Comparison of ENCODE assay signal across 16 cellular contexts in the genomic region with DNA sequence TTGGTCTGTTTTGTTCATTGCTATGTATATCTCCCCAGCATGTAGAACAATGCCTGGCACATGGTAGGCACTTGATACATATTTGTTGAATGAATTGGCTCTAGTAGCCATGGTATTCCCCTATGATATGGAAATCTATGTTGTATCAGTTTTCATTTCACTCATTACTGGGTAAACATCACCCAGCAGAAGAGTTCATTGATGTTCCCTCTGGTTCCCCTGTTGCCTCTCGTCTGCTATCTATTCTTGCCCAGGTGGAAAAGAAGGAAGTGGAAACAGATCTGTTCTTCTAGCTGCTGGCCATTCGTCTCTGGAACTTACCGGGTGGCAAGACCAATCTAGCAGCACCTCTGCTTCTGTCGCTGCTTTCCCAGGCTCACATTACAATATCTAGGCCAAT.
A peak's percentile ranks its signal among the peaks of the same experiment; 100 is the strongest.
DNase-seq lines count a peak whose midpoint lies in the region; ATAC-seq and TF ChIP-seq lines count a peak whose summit lies in the region.
"Had no signal": no experiment of that assay in that cellular context is flagged by ENCODE, and none has a peak within 500 bp of the region (broad histone marks: within the 10 kb centered on the region; RNA-seq: fewer than 3 reads in every experiment).

No MANE protein-coding gene starts in this region.

- H3F3A ChIP-seq in smooth muscle cell (ENCODE audit: low read depth) = no peaks in the 10 kb centered on the region

- H3K9ac ChIP-seq in Karpas-422 (ENCODE audit: low read length) (no peak overlapping the region), smooth muscle cell (ENCODE audit: low read depth) (no peak overlapping the region)

- H4K20me1 ChIP-seq in Karpas-422 (ENCODE audit: insufficient read depth, low read depth, low read length) (no peaks in the 10 kb centered on the region), smooth muscle cell (ENCODE audit: low read depth) (peaks cover 67% of the 10 kb centered on the region)

- H3K4me3 Mint-ChIP-seq in Caco-2 (ENCODE audit: unreplicated experiment) = no peak overlapping the region
- H3K4me3 Mint-ChIP-seq: H9, natural killer cell, type B pancreatic cell had no signal

- H3K27me3 Mint-ChIP-seq in Caco-2 (ENCODE audit: insufficient read depth, unreplicated experiment) = no peaks in the 10 kb centered on the region
- H3K27me3 Mint-ChIP-seq: type B pancreatic cell had no signal

- intact Hi-C loops in Caco-2 (cut with micrococcal nuclease; ENCODE audit: unreplicated experiment) = no loop called here

- peaks cover 39% of the 10 kb centered on the region for H3K36me3 Mint-ChIP-seq in Caco-2 (ENCODE audit: insufficient read depth, unreplicated experiment)
- H3K36me3 Mint-ChIP-seq: natural killer cell had no signal

- H3K9me2 ChIP-seq in Karpas-422 (replicated peaks; ENCODE audit: insufficient read depth, low read length) = no peaks in the 10 kb centered on the region

- H3K9me3 ChIP-seq in Caco-2 (no peaks in the 10 kb centered on the region), Karpas-422 (ENCODE audit: low read length) (no peaks in the 10 kb centered on the region), smooth muscle cell (replicated peaks; ENCODE audit: low read depth) (no peaks in the 10 kb centered on the region)

- H3K27me3 ChIP-seq in Caco-2 (replicated peaks; ENCODE audit: control insufficient read depth, insufficient read depth, low read length) = no peaks in the 10 kb centered on the region
- H3K27me3 ChIP-seq in Karpas-422 (ENCODE audit: low read length) = no peaks in the 10 kb centered on the region
- no peaks in the 10 kb centered on the region for H3K27me3 ChIP-seq in smooth muscle cell (ENCODE audit: low read depth)

- peaks cover 2% of the 10 kb centered on the region for H3K36me3 ChIP-seq in Caco-2 (ENCODE audit: control insufficient read depth, insufficient read depth, low read length)
- H3K36me3 ChIP-seq in Karpas-422 (ENCODE audit: insufficient read depth, low read length) = peaks cover 40% of the 10 kb centered on the region
- H3K36me3 ChIP-seq in smooth muscle cell (ENCODE audit: low read depth) = peaks cover 2% of the 10 kb centered on the region

- H3K79me2 ChIP-seq in Karpas-422 (ENCODE audit: low read length) = peaks cover 64% of the 10 kb centered on the region
- peaks cover 8% of the 10 kb centered on the region for H3K79me2 ChIP-seq in smooth muscle cell (ENCODE audit: low read depth)

- ATAC-seq in GM18498 (IDR thresholded peaks at IDR 0.05; ENCODE audit: unreplicated experiment) (peak; percentile 66), GM19395 (IDR thresholded peaks at IDR 0.05; ENCODE audit: unreplicated experiment) (peak; percentile 71), HG02852 (IDR thresholded peaks at IDR 0.05; ENCODE audit: unreplicated experiment) (peak; percentile 69)
- ATAC-seq: natural killer cell had no signal

- CTCF ChIA-PET in Caco-2 (lab: Charles Lee) = no interaction called here

- no peaks in the 10 kb centered on the region for H3K4me1 ChIP-seq in Caco-2
- no peaks in the 10 kb centered on the region for H3K4me1 ChIP-seq in Karpas-422 (ENCODE audit: low read length)
- no peaks in the 10 kb centered on the region for H3K4me1 ChIP-seq in smooth muscle cell (ENCODE audit: low read depth)

- H3K4me2 ChIP-seq in Karpas-422 (ENCODE audit: low read depth, low read length, poor library complexity, severe bottlenecking) (no peak overlapping the region), smooth muscle cell (no peak overlapping the region)

- H3K27ac ChIP-seq in Karpas-422 (ENCODE audit: low read length) (no peak overlapping the region), smooth muscle cell (ENCODE audit: low read depth) (no peak overlapping the region)
- H3K27ac ChIP-seq: RWPE1 had no signal

- no peaks in the 10 kb centered on the region for H3K9me3 Mint-ChIP-seq in Caco-2 (ENCODE audit: unreplicated experiment)
- H3K9me3 Mint-ChIP-seq: natural killer cell had no signal

- no peak overlapping the region for H2AFZ ChIP-seq in Karpas-422 (ENCODE audit: low read length)
- no peak overlapping the region for H2AFZ ChIP-seq in smooth muscle cell (ENCODE audit: low read depth)

- no peak overlapping the region for H3K4me3 ChIP-seq in Caco-2 (ENCODE audit: low read depth, low read length)
- no peak overlapping the region for H3K4me3 ChIP-seq in Karpas-422 (ENCODE audit: low read length)
- H3K4me3 ChIP-seq in smooth muscle cell = no peak overlapping the region

- 96% methylated on average over 4 of the region's 4 CpGs for WGBS in smooth muscle cell (ENCODE audit: low lambda C conversion rate)

- no peak overlapping the region for H3K27ac Mint-ChIP-seq in Caco-2 (ENCODE audit: unreplicated experiment)
- H3K27ac Mint-ChIP-seq: natural killer cell, type B pancreatic cell had no signal

- TF ChIP-seq CTCF in Caco-2 (IDR thresholded peaks at IDR 0.05; ENCODE audit: insufficient read depth in 1 of 2, low read depth in 1 of 2, low read length in 1 of 2, severe bottlenecking in 1 of 2, unreplicated experiment in 1 of 2) (no peak), GM20000 (IDR thresholded peaks at IDR 0.05; ENCODE audit: extremely low read depth, missing control alignments) (no peak), smooth muscle cell (IDR thresholded peaks at IDR 0.05; ENCODE audit: borderline replicate concordance, insufficient read depth, poor library complexity, severe bottlenecking) (no peak)

- DNase-seq in NCI-H526 treated with DMSO at 0.1 percent for 48 hours (lab: John Stamatoyannopoulos, UW) (peak; percentile 42), Caco-2 (no peak), Karpas-422 (no peak), GM20000 (ENCODE audit: low spot score) (no peak), smooth muscle cell (lab: John Stamatoyannopoulos, UW; ENCODE audit: unreplicated experiment) (no peak)
- DNase-seq: activated effector memory CD4-positive, alpha-beta T cell treated with Interleukin-2 at 50 U/mL for 16 hours; H9; KBM-7; natural killer cell; NCI-H1436; NCI-H774 had no signal

- no TSS peak for BruUV-seq in Caco-2 (replicated peaks; lab: Mats Ljungman, UMichigan)

- peaks cover 10% of the 10 kb centered on the region for H3K4me1 Mint-ChIP-seq in Caco-2 (ENCODE audit: low read depth, unreplicated experiment)
- H3K4me1 Mint-ChIP-seq: H9 had no signal

- POLR2A ChIA-PET in Caco-2 (lab: Charles Lee) = no interaction called here
